ENCODE assay signal across 20 cellular contexts in the genomic region with DNA sequence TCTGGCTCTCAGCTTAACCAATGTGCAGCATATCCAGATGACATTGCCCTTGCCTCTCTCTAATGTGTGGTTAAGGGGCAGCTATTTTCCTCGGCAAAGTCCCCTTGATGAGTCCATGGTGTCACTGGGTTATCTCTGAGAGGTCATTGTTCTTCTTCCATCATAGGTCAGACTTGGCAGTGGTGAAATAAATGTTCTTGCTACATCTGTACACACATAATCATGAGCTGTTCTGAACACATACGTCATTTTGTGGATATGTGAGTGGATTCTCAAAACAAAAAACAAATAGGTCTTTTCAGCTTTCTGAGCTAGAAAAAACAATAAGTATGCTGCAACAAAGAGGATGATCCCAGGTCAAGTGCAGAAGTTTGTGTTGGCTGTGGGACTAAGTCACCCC.
DNase-seq lines count a peak whose midpoint lies in the region; ATAC-seq and TF ChIP-seq lines count a peak whose summit lies in the region.
"Had no signal": no experiment of that assay in that cellular context is flagged by ENCODE, and none has a peak within 500 bp of the region (broad histone marks: within the 10 kb centered on the region; RNA-seq: fewer than 3 reads in every experiment).

No MANE protein-coding gene starts in this region.

- peak; percentile 90 for DNase-seq in Ammon's horn (ENCODE audit: low spot score)
- peak in 1 of 10 donors; percentile 16 for DNase-seq in dorsolateral prefrontal cortex
- DNase-seq in nucleus accumbens (lab: John Stamatoyannopoulos, UW), result peak in 30 of 56 donors; percentile 4 to 70 (median 34)
- no peak for DNase-seq in CD8-positive, alpha-beta T cell
- DNase-seq in DMS 273 treated with DMSO at 0.1 percent for 48 hours (lab: John Stamatoyannopoulos, UW), result no peak
- no peak for DNase-seq in activated naive CD4-positive, alpha-beta T cell (lab: John Stamatoyannopoulos, UW)
- DNase-seq in COR-L47 (lab: John Stamatoyannopoulos, UW), result no peak
- DNase-seq: GF-D8, H9, IMR-90, NCI-H1417, NCI-H187, NCI-H226, NCI-H524, NCI-H82, SHP77 had no signal

- intact Hi-C loops in dorsolateral prefrontal cortex (cut with DNase I), result no loop called here
- intact Hi-C loops in CD8-positive, alpha-beta T cell (cut with DNase I, micrococcal nuclease), result no loop called here

- peak in 3 of 56 donors; percentile 12 to 24 (median 22) for TF ChIP-seq CTCF in dorsolateral prefrontal cortex (IDR thresholded peaks at IDR 0.05 in 54 of 56, conservative IDR thresholded peaks at IDR 0.05 in 2 of 56; ENCODE audit: low read depth in 1 of 56, partially characterized antibody in 56 of 56)
- TF ChIP-seq CTCF in CD8-positive, alpha-beta T cell (IDR thresholded peaks at IDR 0.05), result no peak

- H3K27me3 Mint-ChIP-seq in CD8-positive, alpha-beta T cell (ENCODE audit: low read depth), result peaks cover 17% of the 10 kb centered on the region

- CTCF ChIA-PET in CD8-positive, alpha-beta T cell (lab: Charles Lee), result no interaction called here

- H3K27me3 ChIP-seq in dorsolateral prefrontal cortex (peaks cover 0 to 10% (median 0%) of the 10 kb centered on the region in 45 donors), layer of hippocampus (ENCODE audit: control insufficient read depth, insufficient read depth, low read length) (no peaks in the 10 kb centered on the region)
- H3K27me3 ChIP-seq in CD8-positive, alpha-beta T cell (ENCODE audit: insufficient read depth, low read length), result no peaks in the 10 kb centered on the region

- H3K9me3 Mint-ChIP-seq in CD8-positive, alpha-beta T cell, result no peaks in the 10 kb centered on the region

- H3K36me3 ChIP-seq in CD8-positive, alpha-beta T cell (ENCODE audit: insufficient read depth, low read length), result no peaks in the 10 kb centered on the region

- POLR2A ChIA-PET in CD8-positive, alpha-beta T cell (lab: Charles Lee), result no interaction called here

- no peaks in the 10 kb centered on the region for H3K4me1 ChIP-seq in CD8-positive, alpha-beta T cell (ENCODE audit: insufficient read depth, low read length)

- H3K9me3 ChIP-seq in CD8-positive, alpha-beta T cell (ENCODE audit: low read length), result no peaks in the 10 kb centered on the region

- no peak overlapping the region for H3K4me3 Mint-ChIP-seq in CD8-positive, alpha-beta T cell
- H3K4me3 Mint-ChIP-seq: B cell, H9 had no signal

- H3K27ac ChIP-seq in dorsolateral prefrontal cortex (peak overlapping the region; percentile 71 to 98 (median 92)), layer of hippocampus (ENCODE audit: low read depth, low read length) (peak overlapping the region; percentile 88)
- H3K27ac ChIP-seq in CD8-positive, alpha-beta T cell (ENCODE audit: low read depth, low read length), result no peak overlapping the region
- H3K27ac ChIP-seq: 22Rv1, HL-60 had no signal

- no peak for ATAC-seq in CD8-positive, alpha-beta T cell

- no peak overlapping the region for H3K27ac Mint-ChIP-seq in CD8-positive, alpha-beta T cell
- H3K27ac Mint-ChIP-seq: B cell, H9 had no signal

- H3K4me3 ChIP-seq in dorsolateral prefrontal cortex, result peak overlapping the region in 1 of 59 donors; percentile 17
- H3K4me3 ChIP-seq in CD8-positive, alpha-beta T cell (ENCODE audit: low read depth, low read length), result no peak overlapping the region

- H3K36me3 Mint-ChIP-seq in CD8-positive, alpha-beta T cell, result no peaks in the 10 kb centered on the region

- no peaks in the 10 kb centered on the region for H3K4me1 Mint-ChIP-seq in CD8-positive, alpha-beta T cell (ENCODE audit: low read depth)
- H3K4me1 Mint-ChIP-seq: B cell had no signal

Comparison
In these comparisons a context has a peak if more than half of its experiments do, and no peak if none do; other contexts are left out.
1. DNase-seq: peak in Ammon's horn (single experiment) and nucleus accumbens (30 of 56); none in CD8-positive, alpha-beta T cell (0 of 7), DMS 273 treated with DMSO at 0.1 percent for 48 hours (single experiment), activated naive CD4-positive, alpha-beta T cell (0 of 4) and COR-L47 (single experiment).